Comparison of ENCODE assay signal across 31 cellular contexts in the genomic region with DNA sequence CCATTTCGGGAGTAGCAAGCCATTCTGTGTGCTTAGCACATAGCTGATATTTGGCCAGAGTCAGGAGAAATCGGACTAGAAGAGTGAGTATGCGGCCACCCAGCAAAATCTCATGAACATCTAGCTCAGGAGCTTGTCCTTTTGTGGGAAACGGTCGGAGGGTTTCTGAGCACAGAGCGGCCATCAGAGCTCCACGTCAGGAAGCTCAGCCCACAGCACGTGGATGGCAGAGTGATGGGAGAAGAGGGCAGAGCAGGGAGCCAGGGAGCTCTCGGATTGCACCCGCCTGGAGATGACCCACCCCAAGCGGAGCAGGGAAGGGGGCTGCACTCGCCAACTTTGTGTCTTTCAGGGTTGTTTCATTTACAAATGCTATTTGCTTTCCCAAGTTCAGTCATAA. TPM values are rescaled to one million over a fixed set of nuclear protein-coding genes. Genes with fewer than 3 reads are reported as not detected.
DNase-seq lines count a peak whose midpoint lies in the region; ATAC-seq, FAIRE-seq and TF ChIP-seq lines count a peak whose summit lies in the region.
"Had no signal": no experiment of that assay in that cellular context is flagged by ENCODE, and none has a peak within 500 bp of the region (broad histone marks: within the 10 kb centered on the region; RNA-seq: fewer than 3 reads in every experiment).

No MANE protein-coding gene starts in this region.

- peaks cover 4% of the 10 kb centered on the region for H3K9me3 Mint-ChIP-seq in stimulated activated naive CD8-positive, alpha-beta T cell treated with anti-CD3 and anti-CD28 coated beads, Interleukin-15, Interleukin-2, amounts not matched to agents 100 ng/mL and 50 ng/mL, for 24 hours
- H3K9me3 Mint-ChIP-seq: central memory CD8-positive, alpha-beta T cell; dendritic cell treated with granulocyte-macrophage colony-stimulating factor and Interleukin-4, amounts not matched to agents 40 ng/mL and 50 ng/mL, for 4 days had no signal

- H3K36me3 ChIP-seq in H1 (ENCODE audit: control insufficient read depth in 2 of 4, insufficient read depth in 4 of 4, low read length in 3 of 4): no peaks in the 10 kb centered on the region
- H3K36me3 ChIP-seq: Peyer's patch, right atrium auricular region had no signal

- TF ChIP-seq EP300 in H1 (IDR thresholded peaks at IDR 0.05; ENCODE audit: borderline replicate concordance in 1 of 2, low read depth in 2 of 2, low read length in 2 of 2): no peak

- H3K36me3 Mint-ChIP-seq in stimulated activated naive CD8-positive, alpha-beta T cell treated with anti-CD3 and anti-CD28 coated beads, Interleukin-15, Interleukin-2, amounts not matched to agents 100 ng/mL and 50 ng/mL, for 24 hours (ENCODE audit: low read depth): peaks cover 42% of the 10 kb centered on the region
- peaks cover 14% of the 10 kb centered on the region for H3K36me3 Mint-ChIP-seq in T-helper 17 cell (ENCODE audit: low read depth)

- H4K20me1 ChIP-seq in H1 (replicated peaks in 1 of 2; ENCODE audit: control insufficient read depth in 1 of 2, insufficient read depth in 2 of 2, low read length in 2 of 2): no peaks in the 10 kb centered on the region

- 86% methylated on average over 12 of the region's 12 CpGs; no CpG with 5 or more reads in 1 of the 2 experiments for WGBS in H1 (ENCODE audit: extremely low coverage in 1 of 2, insufficient coverage in 1 of 2, insufficient read length in 1 of 2, insufficient replicate concordance in 2 of 2, low coverage in 1 of 2, low lambda C conversion rate in 2 of 2, missing lambda C conversion rate in 1 of 2), 2 experiments

- H3K4ac ChIP-seq in H1 (replicated peaks; ENCODE audit: insufficient read length, low read depth, low read length): no peak overlapping the region

- H2BK20ac ChIP-seq in H1 (ENCODE audit: low read length): no peak overlapping the region

- no peak overlapping the region for H3K56ac ChIP-seq in H1 (replicated peaks; ENCODE audit: insufficient read length, low read depth, low read length)

- H4K5ac ChIP-seq in H1 (ENCODE audit: insufficient read length, low read depth, low read length): no peak overlapping the region

- TF ChIP-seq CTCF in H1 (IDR thresholded peaks at IDR 0.05; ENCODE audit: control extremely low read depth in 1 of 3, insufficient read depth in 1 of 3, low read depth in 1 of 3, low read length in 3 of 3): no peak

- H3K4me3 ChIP-seq in H1 (ENCODE audit: extremely low read depth in 1 of 4, insufficient read depth in 2 of 4, low read depth in 3 of 4, low read length in 4 of 4): no peak overlapping the region
- H3K4me3 ChIP-seq: left ventricle myocardium inferior, Peyer's patch, right atrium auricular region, testis had no signal

- no peak overlapping the region for H4K91ac ChIP-seq in H1 (replicated peaks; ENCODE audit: insufficient read length, low read length)

- H3K27ac ChIP-seq in H1 (ENCODE audit: low read depth, low read length): no peak overlapping the region
- H3K27ac ChIP-seq: left ventricle myocardium inferior, parathyroid adenoma, Peyer's patch, right atrium auricular region, testis had no signal

- peaks cover 2% of the 10 kb centered on the region; the same call in 1 of the 2 replicates for H3K79me1 ChIP-seq in H1 (ENCODE audit: low read depth, low read length)

- no peak overlapping the region for H2AFZ ChIP-seq in H1 (ENCODE audit: low read length)
- H2AFZ ChIP-seq: parathyroid adenoma had no signal

- no peak overlapping the region for H4K8ac ChIP-seq in H1 (ENCODE audit: extremely low read depth, insufficient read depth, low read length)

- no peak for TF ChIP-seq POLR2A in H1 (IDR thresholded peaks at IDR 0.05; ENCODE audit: control extremely low read depth in 1 of 2, low read depth in 2 of 2, low read length in 2 of 2)

- no peak overlapping the region for H2AK5ac ChIP-seq in H1 (ENCODE audit: low read depth, low read length)

- H2BK15ac ChIP-seq in H1 (ENCODE audit: low read length): no peak overlapping the region

- H3K4me1 Mint-ChIP-seq in stimulated activated naive CD8-positive, alpha-beta T cell treated with anti-CD3 and anti-CD28 coated beads, Interleukin-15, Interleukin-2, amounts not matched to agents 100 ng/mL and 50 ng/mL, for 24 hours (ENCODE audit: low read depth): peaks cover 39% of the 10 kb centered on the region
- H3K4me1 Mint-ChIP-seq in T-helper 17 cell: peaks cover 30% of the 10 kb centered on the region
- H3K4me1 Mint-ChIP-seq: neural crest cell had no signal

- H3K27me3 Mint-ChIP-seq in stimulated activated naive CD8-positive, alpha-beta T cell treated with anti-CD3 and anti-CD28 coated beads, Interleukin-15, Interleukin-2, amounts not matched to agents 100 ng/mL and 50 ng/mL, for 24 hours: no peaks in the 10 kb centered on the region
- no peaks in the 10 kb centered on the region for H3K27me3 Mint-ChIP-seq in T-helper 17 cell
- H3K27me3 Mint-ChIP-seq: central memory CD8-positive, alpha-beta T cell; dendritic cell treated with granulocyte-macrophage colony-stimulating factor and Interleukin-4, amounts not matched to agents 40 ng/mL and 50 ng/mL, for 4 days had no signal

- H3K9ac ChIP-seq in H1 (replicated peaks in 1 of 4; ENCODE audit: extremely low read depth in 1 of 4, low read depth in 3 of 4, low read length in 3 of 4): no peak overlapping the region
- H3K9ac ChIP-seq: parathyroid adenoma had no signal

- no peak overlapping the region for H2BK120ac ChIP-seq in H1 (replicated peaks; ENCODE audit: low read depth, low read length)

- H3K4me2 ChIP-seq in H1 (ENCODE audit: insufficient read depth in 1 of 2, low read depth in 2 of 2, low read length in 2 of 2): no peak overlapping the region

- H3K27me3 ChIP-seq in H1 (replicated peaks in 1 of 4; ENCODE audit: control insufficient read depth in 3 of 4, extremely low read depth in 1 of 4, insufficient read depth in 3 of 4, low read length in 3 of 4): no peaks in the 10 kb centered on the region
- H3K27me3 ChIP-seq: Peyer's patch, right atrium auricular region, testis had no signal

- H3K9me3 ChIP-seq in T-helper 17 cell (ENCODE audit: control insufficient read depth, low read length, poor library complexity, severe bottlenecking): no peaks in the 10 kb centered on the region
- H3K9me3 ChIP-seq in H1 (ENCODE audit: insufficient read depth in 2 of 2, low read depth in 1 of 2, low read length in 1 of 2): no peaks in the 10 kb centered on the region
- H3K9me3 ChIP-seq: left ventricle myocardium inferior, Peyer's patch, right atrium auricular region, testis had no signal

- H3K18ac ChIP-seq in H1 (ENCODE audit: extremely low read depth, low read length): no peak overlapping the region

- no peak overlapping the region for H2BK5ac ChIP-seq in H1 (ENCODE audit: low read depth, low read length)

- H3K79me2 ChIP-seq in H1 (ENCODE audit: control insufficient read depth in 1 of 2, insufficient read depth in 2 of 2, low read length in 2 of 2): no peaks in the 10 kb centered on the region; a peak in 2 of 4 replicates
- H3K79me2 ChIP-seq: parathyroid adenoma had no signal

- peak overlapping the region; percentile 48 for H3K27ac Mint-ChIP-seq in stimulated activated naive CD8-positive, alpha-beta T cell treated with anti-CD3 and anti-CD28 coated beads, Interleukin-15, Interleukin-2, amounts not matched to agents 100 ng/mL and 50 ng/mL, for 24 hours
- peak overlapping the region; percentile 89 for H3K27ac Mint-ChIP-seq in T-helper 17 cell
- H3K27ac Mint-ChIP-seq: dendritic cell treated with granulocyte-macrophage colony-stimulating factor and Interleukin-4, amounts not matched to agents 40 ng/mL and 50 ng/mL, for 4 days had no signal

- no peak overlapping the region for H3K4me3 Mint-ChIP-seq in stimulated activated naive CD8-positive, alpha-beta T cell treated with anti-CD3 and anti-CD28 coated beads, Interleukin-15, Interleukin-2, amounts not matched to agents 100 ng/mL and 50 ng/mL, for 24 hours
- peak overlapping the region; percentile 55 for H3K4me3 Mint-ChIP-seq in T-helper 17 cell
- H3K4me3 Mint-ChIP-seq: central memory CD8-positive, alpha-beta T cell; dendritic cell treated with granulocyte-macrophage colony-stimulating factor and Interleukin-4, amounts not matched to agents 40 ng/mL and 50 ng/mL, for 4 days; neural crest cell had no signal

- no peaks in the 10 kb centered on the region; a peak in 1 of 7 replicates for H3K4me1 ChIP-seq in H1 (replicated peaks in 1 of 4; ENCODE audit: control insufficient read depth in 3 of 4, insufficient read depth in 4 of 4, low read length in 3 of 4)
- H3K4me1 ChIP-seq: left ventricle myocardium inferior, parathyroid adenoma, Peyer's patch, right atrium auricular region, testis had no signal

- no peak for FAIRE-seq in H1 (lab: Jason Lieb, UNC)
- FAIRE-seq: small intestine, urothelium cell line had no signal

- no peak overlapping the region for H3K23ac ChIP-seq in H1 (ENCODE audit: insufficient read length)

- ATAC-seq in stimulated activated naive CD8-positive, alpha-beta T cell treated with anti-CD3 and anti-CD28 coated beads, Interleukin-15, Interleukin-2, amounts not matched to agents 100 U/mL and 50 U/mL, for 24 hours: no peak
- ATAC-seq in T-helper 17 cell: no peak
- ATAC-seq in GM21737 (IDR thresholded peaks at IDR 0.05; ENCODE audit: unreplicated experiment): no peak
- no peak for ATAC-seq in HG03280 (IDR thresholded peaks at IDR 0.05; ENCODE audit: unreplicated experiment)
- ATAC-seq: esophagus mucosa had no signal

- TF ChIP-seq RAD21 in H1 (IDR thresholded peaks at IDR 0.05 in 1 of 2, conservative IDR thresholded peaks at IDR 0.05 in 1 of 2; ENCODE audit: low read depth in 2 of 2, low read length in 2 of 2): no peak

- CTCF ChIA-PET in H1 (lab: Charles Lee; ENCODE audit: partially characterized antibody): interaction anchor here (0.6 to 10.9 kb wide), 4 partner anchors 11 to 114 kb away, joined by 3 to 85 read pairs (median 4); no protein-coding TSS in a partner anchor

- H3K14ac ChIP-seq in H1 (ENCODE audit: insufficient read length): no peak overlapping the region

- no peak for DNase-seq in stimulated activated naive CD8-positive, alpha-beta T cell treated with anti-CD3 and anti-CD28 coated beads, Interleukin-15, Interleukin-2, amounts not matched to agents 100 U/mL and 50 U/mL, for 24 hours
- DNase-seq in T-helper 17 cell (no peak), H1 (ENCODE audit: low read depth in 1 of 2, low spot score in 2 of 2) (no peak), superior temporal gyrus (ENCODE audit: extremely low spot score) (no peak)
- DNase-seq: activated CD4-positive, alpha-beta T cell treated with anti-CD3 and anti-CD28 coated beads for 4 hours; activated T-cell treated with anti-CD3 and anti-CD28 coated beads, Interleukin-2, amount 50 U/mL, for 48 hours; DMS79; GDM1; islet precursor cell; left ventricle myocardium inferior; mesenchymal stem cell; NCI-H146; NCI-H2107; Peyer's patch; SHP77 treated with DMSO at 0.1 percent for 48 hours; small intestine; stimulated activated naive CD4-positive, alpha-beta T cell; testis had no signal

- POLR2A ChIA-PET in H1 (lab: Charles Lee; ENCODE audit: partially characterized antibody): interaction anchor here (1.2 kb wide), 1 partner anchor 12 kb away, joined by 3 read pairs; no protein-coding TSS in a partner anchor

- H2BK12ac ChIP-seq in H1 (ENCODE audit: low read depth, low read length): 0 out of 2 replicates have a peak overlapping the region, but pooled peaks have one; percentile 9

- H3K23me2 ChIP-seq in H1 (ENCODE audit: low read depth, low read length): no peaks in the 10 kb centered on the region

RNA-seq across cellular contexts. Expression of gene RCAN3, which starts 13.9 kb away (rescaled TPM):
- 100 to 1,000 TPM; 152 to 160 TPM for total RNA-seq in T-helper 17 cell
- 15.2 and 16.6 TPM in 2 replicates for total RNA-seq in H1 (2021; fragmentation: NEBNext Ultra II Directional; extraction: Animal tissue kit (Norgen Biotek cat#: 25700))
- 5.6 and 5.9 TPM in 2 replicates for polyA plus RNA-seq in H1 (2011; rRNA removed)
- 7.1 TPM for polyA plus RNA-seq in H1 (2011; cell fraction: cytosol; rRNA removed)
- 6.4 TPM for polyA plus RNA-seq in H1 (2011; cell fraction: nucleus; rRNA removed)
- polyA plus RNA-seq in H1 (2012, experiment 1 of 2): 5.4 to 12.8 TPM (median 7.1 TPM) in 4 replicates
- polyA plus RNA-seq in H1 (2012, experiment 2 of 2): 2.1 TPM
- 8.2 TPM for polyA plus RNA-seq in H1 (2013, experiment 1 of 2)
- 9.0 TPM for polyA plus RNA-seq in H1 (2013, experiment 2 of 2)
- 11.2 and 12.2 TPM in 2 replicates for polyA minus RNA-seq in H1 (2011; rRNA and poly(A)+ RNA removed)
- 7.3 TPM for polyA minus RNA-seq in H1 (2011; cell fraction: cytosol; rRNA and poly(A)+ RNA removed)
- 4.9 TPM for polyA minus RNA-seq in H1 (2011; cell fraction: nucleus; rRNA and poly(A)+ RNA removed)

RNA-seq across cellular contexts. Expression of gene NCMAP, which starts 39.4 kb away (rescaled TPM):
- total RNA-seq in T-helper 17 cell: not detected
- total RNA-seq in H1 (2021; fragmentation: NEBNext Ultra II Directional; extraction: Animal tissue kit (Norgen Biotek cat#: 25700)): 0.21 and 0.39 TPM in 2 replicates
- polyA plus RNA-seq in H1 (2011; rRNA removed): 0.14 and 0.21 TPM in 2 replicates
- 0.26 TPM for polyA plus RNA-seq in H1 (2011; cell fraction: cytosol; rRNA removed)
- polyA plus RNA-seq in H1 (2011; cell fraction: nucleus; rRNA removed): 0.19 TPM
- 0.09 to 0.19 TPM (median 0.12 TPM) in 4 replicates for polyA plus RNA-seq in H1 (2012, experiment 1 of 2)
- polyA plus RNA-seq in H1 (2012, experiment 2 of 2): 0.10 TPM
- polyA plus RNA-seq in H1 (2013, experiment 1 of 2): 0.18 TPM
- 0.18 TPM for polyA plus RNA-seq in H1 (2013, experiment 2 of 2)
- polyA minus RNA-seq in H1 (2011; rRNA and poly(A)+ RNA removed): 0.46 and 0.66 TPM in 2 replicates
- not detected for polyA minus RNA-seq in H1 (2011; cell fraction: cytosol; rRNA and poly(A)+ RNA removed)
- polyA minus RNA-seq in H1 (2011; cell fraction: nucleus; rRNA and poly(A)+ RNA removed): not detected
- total RNA-seq: fibroblast of villous mesenchyme, neural crest cell had no signal
- polyA plus RNA-seq: AG04450, BJ had no signal
